ENCODE assay signal across 14 cellular contexts in genomic region chr13:35794734-35795389, GRCh38.
"Had no signal": no experiment of that assay in that cellular context is flagged by ENCODE, and none has a peak within 500 bp of the region (broad histone marks: within the 10 kb centered on the region; RNA-seq: fewer than 3 reads in every experiment).

No MANE protein-coding gene starts in this region.

- H2AFZ ChIP-seq: parathyroid adenoma had no signal

- H3K9ac ChIP-seq: parathyroid adenoma had no signal

- H3K27me3 ChIP-seq: dorsolateral prefrontal cortex, transverse colon had no signal

- H3K27ac ChIP-seq: parathyroid adenoma, prostate gland, thoracic aorta had no signal

- DNase-seq: cortex of kidney; dorsolateral prefrontal cortex; effector memory CD4-positive, alpha-beta T cell; foreskin melanocyte; immature natural killer cell; mesendoderm; naive B cell; stimulated activated CD4-positive, alpha-beta T cell treated with anti-CD3 and anti-CD28 coated beads, Interleukin-4, amount 100 ng/mL, for 1 hour; transverse colon had no signal

- H3K4me3 ChIP-seq: dorsolateral prefrontal cortex, prostate gland, thoracic aorta, transverse colon had no signal

- H3K36me3 ChIP-seq: prostate gland, thoracic aorta, transverse colon had no signal

- H3K4me1 ChIP-seq: parathyroid adenoma, prostate gland had no signal

- ATAC-seq: esophagus mucosa; stimulated activated memory B cell treated with anti-CD40 and anti-IgM and Interleukin-4, amounts not matched to agents 10 μg/mL and 1 μg/mL and 100 μg/mL, for 72 hours had no signal

- H3K9me3 ChIP-seq: prostate gland, thoracic aorta, transverse colon had no signal
